In genomic region chr16:83891742-83892141, GRCh38 we compare ENCODE assay signal across 27 cellular contexts.
"Had no signal": no experiment of that assay in that cellular context is flagged by ENCODE, and none has a peak within 500 bp of the region (broad histone marks: within the 10 kb centered on the region; RNA-seq: fewer than 3 reads in every experiment).

No MANE protein-coding gene starts in this region.

- H3K9me3 Mint-ChIP-seq: activated CD4-positive, alpha-beta T cell treated with anti-CD3 and anti-CD28 coated beads, Interleukin-2, amount 10 ng/mL, durations not matched to agents 24 days and 14 days had no signal

- H3K4me1 ChIP-seq: adrenal gland had no signal

- H3K4me3 ChIP-seq: adrenal gland, PC-9 had no signal

- H3K27ac ChIP-seq: adrenal gland, PC-9, RWPE1 had no signal

- H3K4me1 Mint-ChIP-seq: activated CD4-positive, alpha-beta T cell treated with anti-CD3 and anti-CD28 coated beads, Interleukin-2, amount 10 ng/mL, durations not matched to agents 24 days and 14 days; T-cell had no signal

- H3K4me3 Mint-ChIP-seq: activated CD4-positive, alpha-beta T cell treated with anti-CD3 and anti-CD28 coated beads, Interleukin-2, amount 10 ng/mL, durations not matched to agents 24 days and 14 days; activated CD8-positive, alpha-beta T cell treated with anti-CD3 and anti-CD28 coated beads for 36 hours; activated naive CD4-positive, alpha-beta T cell treated with anti-CD3 and anti-CD28 coated beads for 36 hours; activated T-cell treated with anti-CD3 and anti-CD28 coated beads, Interleukin-2, amount 50 U/mL, for 24 hours; brain; T-cell had no signal

- ATAC-seq: activated CD8-positive, alpha-beta T cell treated with anti-CD3 and anti-CD28 coated beads for 36 hours; activated naive CD4-positive, alpha-beta T cell treated with anti-CD3 and anti-CD28 coated beads, Interleukin-2, amount 50 U/mL, for 72 hours; Right ventricle myocardium inferior; SK-N-SH treated with all-trans-retinoic acid at 6 μM for 48 hours; T-cell had no signal

- H3K9me3 ChIP-seq: adrenal gland had no signal

- H3K27ac Mint-ChIP-seq: activated CD4-positive, alpha-beta T cell treated with anti-CD3 and anti-CD28 coated beads, Interleukin-2, amount 10 ng/mL, durations not matched to agents 24 days and 14 days; activated CD8-positive, alpha-beta T cell treated with anti-CD3 and anti-CD28 coated beads for 36 hours; activated naive CD4-positive, alpha-beta T cell treated with anti-CD3 and anti-CD28 coated beads for 36 hours; activated naive CD4-positive, alpha-beta T cell treated with anti-CD3 and anti-CD28 coated beads, Interleukin-2, amount 50 U/mL, for 72 hours; activated T-cell treated with anti-CD3 and anti-CD28 coated beads, Interleukin-2, amount 50 U/mL, for 24 hours; activated T-helper 2 cell treated with anti-CD3 and anti-CD28 coated beads, Interferon-gamma antibody, Interleukin-2, Interleukin-4, amounts not matched to agents 10 μg/mL and 5 μg/mL and 100 μg/mL, durations not matched to agents 14 hours and 24 hours and 36 hours; brain; T-cell had no signal

- H3K27me3 ChIP-seq: adrenal gland had no signal

- H3K36me3 ChIP-seq: adrenal gland had no signal

- DNase-seq: activated CD4-positive, alpha-beta T cell treated with anti-CD3 and anti-CD28 coated beads, Interleukin-2, amount 10 ng/mL, durations not matched to agents 24 days and 14 days; activated CD4-positive, alpha-beta T cell treated with anti-CD3 and anti-CD28 coated beads, Interleukin-2, amount 50 U/mL, for 4 hours; activated CD8-positive, alpha-beta T cell treated with anti-CD3 and anti-CD28 coated beads for 36 hours; activated gamma-delta T cell treated with Interleukin-2 at 50 U/mL for 16 hours; activated naive CD4-positive, alpha-beta T cell treated with anti-CD3 and anti-CD28 coated beads for 36 hours; activated T-cell treated with anti-CD3 and anti-CD28 coated beads, Interleukin-2, amount 50 U/mL, for 24 hours; adrenal gland; anterior cingulate cortex; caudate nucleus; cerebellar nuclear complex; NCI-H1105; NCI-H1436; NCI-H1694; NCI-H1930; NCI-H2081 treated with DMSO at 0.1 percent for 48 hours; NCI-H345; NCI-H524 treated with DMSO at 0.1 percent for 48 hours; PC-9; SIG-M5; T-cell; T1000 had no signal
